Comparison of ENCODE assay signal across 8 cellular contexts in the genomic region with DNA sequence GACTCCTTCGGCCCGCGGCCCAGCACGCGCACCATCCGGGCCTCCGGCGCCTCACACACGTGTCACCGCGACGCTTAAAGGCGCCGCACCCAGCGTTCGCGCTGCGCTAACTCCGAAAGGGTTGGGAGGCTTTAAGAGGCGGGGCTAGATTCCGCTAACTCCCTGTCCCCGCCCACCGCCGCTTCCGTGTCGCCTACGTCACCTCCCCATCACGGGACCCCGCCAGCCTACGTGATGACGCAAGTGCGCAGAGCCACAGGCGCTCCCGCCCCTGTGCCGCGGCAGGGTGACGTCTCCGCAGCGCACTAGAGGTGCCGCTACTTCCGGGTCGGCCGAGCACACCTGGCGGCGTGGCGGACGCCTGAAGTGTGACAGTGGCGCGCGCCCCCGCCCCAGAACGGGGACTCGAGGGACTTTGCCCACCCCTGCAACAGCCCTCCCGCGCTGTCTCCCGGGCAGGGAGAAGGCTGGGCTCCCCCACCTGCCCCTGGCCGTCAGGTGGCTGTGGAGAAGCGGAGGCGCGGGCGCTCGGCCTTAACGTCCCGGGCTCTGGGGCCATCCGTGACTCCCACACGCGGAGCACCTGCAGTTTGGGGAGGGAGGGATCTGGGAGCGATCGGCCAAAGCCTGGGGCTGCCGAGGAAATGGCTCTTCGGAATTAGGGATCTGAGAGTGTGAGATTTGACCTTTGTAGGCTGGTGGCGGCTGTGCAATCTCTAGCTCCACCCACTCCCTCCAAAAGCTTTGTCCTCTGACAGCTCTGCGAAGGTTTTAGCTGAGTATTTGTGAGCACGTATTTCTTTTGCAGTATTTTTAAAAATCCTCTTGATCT. TPM values are rescaled to one million over a fixed set of nuclear protein-coding genes. Genes with fewer than 3 reads are reported as not detected.
DNase-seq lines count a peak whose midpoint lies in the region; ATAC-seq and TF ChIP-seq lines count a peak whose summit lies in the region.

A gene (minus strand): TSS at position 35 of the 832 bp plus-strand sequence. CDS start 4,451 bp downstream, outside the sequence.

- no peaks in the 10 kb centered on the region for H3K9me3 ChIP-seq in right atrium auricular region
- H3K9me3 ChIP-seq in uterus: no peaks in the 10 kb centered on the region

- intact Hi-C loops in T-helper 2 cell treated with Interferon-gamma antibody and Interleukin-4, amounts not matched to agents 100 ng/mL and 5 ng/mL, for 36 hours (cut with micrococcal nuclease): loop anchor here (1.0 kb wide), 2 partner anchors 22 to 59 kb away; a partner anchor contains a TSS
- intact Hi-C loops in uterus (cut with DNase I; ENCODE audit: low total_unique reads): no loop called here

- DNase-seq in NCI-H187 treated with DMSO at 0.1 percent for 48 hours (lab: John Stamatoyannopoulos, UW) (peak; percentile 80), anterior cingulate cortex (lab: John Stamatoyannopoulos, UW) (peak; percentile 92 to 100 (median 99)), right atrium auricular region (ENCODE audit: low spot score) (peak; percentile 99), pulmonary artery endothelial cell (ENCODE audit: low read depth, low spot score) (peak; percentile 94), uterus (peak; percentile 99 to 100)

- H3K4me3 ChIP-seq in right atrium auricular region: peak within 1 kb of the TSS; percentile 90 to 91
- H3K4me3 ChIP-seq in uterus: peak within 1 kb of the TSS; percentile 86 to 95

- TF ChIP-seq CTCF in right atrium auricular region (IDR thresholded peaks at IDR 0.05): peak in 1 of 2 donors; percentile 21
- peak in 3 of 4 experiments; percentile 13 to 56 (median 52) for TF ChIP-seq CTCF in uterus (IDR thresholded peaks at IDR 0.05)

- H3K27me3 ChIP-seq in right atrium auricular region: no peaks in the 10 kb centered on the region
- H3K27me3 ChIP-seq in uterus: no peaks in the 10 kb centered on the region

- H3K27ac ChIP-seq in right atrium auricular region (peak within 1 kb of the TSS; percentile 96 to 99), uterus (peak within 1 kb of the TSS; percentile 89 to 97)

- peak; percentile 74 to 97 for TF ChIP-seq POLR2A in uterus (IDR thresholded peaks at IDR 0.05)

- ATAC-seq in GM18499 (IDR thresholded peaks at IDR 0.05; ENCODE audit: insufficient read depth, unreplicated experiment) (peak; percentile 71), HG02943 (IDR thresholded peaks at IDR 0.05; ENCODE audit: low read depth, unreplicated experiment) (peak; percentile 91)

- H3K36me3 ChIP-seq in right atrium auricular region (peaks cover 23% of the 10 kb centered on the region), uterus (no peaks in the 10 kb centered on the region)

- H3K4me1 ChIP-seq in right atrium auricular region (peaks cover 0 to 20% of the 10 kb centered on the region in 2 donors), uterus (peaks cover 0 to 11% of the 10 kb centered on the region in 2 donors)

RNA-seq across cellular contexts. Expression of the gene that starts here (rescaled TPM):
- total RNA-seq in T-helper 2 cell treated with Interferon-gamma antibody and Interleukin-4, amounts not matched to agents 100 ng/mL and 5 ng/mL, for 36 hours: 104 and 106 TPM in 2 replicates
- 10 to 100 TPM; 15.4 to 18.1 TPM for total RNA-seq in right atrium auricular region
- 18.9 and 19.1 TPM in 2 replicates for total RNA-seq in pulmonary artery endothelial cell
- total RNA-seq in uterus: 100 to 1,000 TPM in 1 of 4 donors, 10 to 100 TPM in 2, 1 to 10 TPM in 1; 6.5 to 102 (median 31.9) TPM

Comparison
In these comparisons a context has a peak if more than half of its experiments do, and no peak if none do; other contexts are left out.
1. Peak in every context shown above with its lines: DNase-seq, ATAC-seq, H3K4me3 ChIP-seq and H3K27ac ChIP-seq.